Comparison of ENCODE assay signal across 19 cellular contexts in the genomic region with DNA sequence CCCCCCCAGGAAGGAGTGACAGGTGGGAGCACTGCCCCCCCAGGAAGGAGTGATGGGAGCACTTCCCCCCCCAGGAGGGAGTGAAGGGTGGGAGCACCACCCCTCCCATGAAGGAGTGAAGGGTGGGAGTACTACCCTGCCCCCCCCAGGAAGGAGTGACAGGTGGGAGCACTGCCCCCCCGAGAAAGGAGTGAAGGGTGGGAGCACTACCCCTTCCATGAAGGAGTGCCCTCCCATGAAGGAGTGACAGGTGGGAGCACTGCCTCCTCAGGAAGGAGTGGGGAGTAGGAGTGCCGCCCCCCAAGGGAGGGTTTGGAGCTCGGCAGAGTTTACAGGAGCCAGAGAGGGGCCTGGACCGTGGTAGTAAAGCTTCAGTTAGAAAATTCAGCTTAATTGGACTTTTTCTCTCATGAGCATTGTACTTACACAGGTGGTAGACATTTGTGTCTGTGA.
DNase-seq lines count a peak whose midpoint lies in the region; ATAC-seq, FAIRE-seq and TF ChIP-seq lines count a peak whose summit lies in the region.
"Had no signal": no experiment of that assay in that cellular context is flagged by ENCODE, and none has a peak within 500 bp of the region (broad histone marks: within the 10 kb centered on the region; RNA-seq: fewer than 3 reads in every experiment).

No MANE protein-coding gene starts in this region.

- H3K9ac ChIP-seq in GM12878 (ENCODE audit: control insufficient read depth, insufficient read depth, low read length), result no peak overlapping the region
- H3K9ac ChIP-seq: GM23248 had no signal

- no TSS peak for BruUV-seq in GM12878 (replicated peaks; lab: Mats Ljungman, UMichigan)

- 37% methylated on average over 4 of the region's 4 CpGs for WGBS in GM12878 (ENCODE audit: insufficient coverage, insufficient replicate concordance, low lambda C conversion rate, missing lambda C conversion rate)

- DNase-seq in D341Med (ENCODE audit: low spot score), result peak; percentile 18
- peak; percentile 6 for DNase-seq in GM13976 (ENCODE audit: low spot score)
- DNase-seq in GM12878 (ENCODE audit: low read depth, low spot score), result no peak
- peak; percentile 17 for DNase-seq in posterior vena cava (ENCODE audit: low spot score)
- DNase-seq in activated CD4-positive, alpha-beta T cell treated with anti-CD3 and anti-CD28 coated beads, Interleukin-2, amount 50 U/mL, for 48 hours, result no peak
- no peak for DNase-seq in stimulated activated naive CD4-positive, alpha-beta T cell (lab: John Stamatoyannopoulos, UW)
- DNase-seq: BE2C; CD8-positive, alpha-beta T cell; COR-L47; DND-41; GDM1; GM23248; KBM-7 had no signal

- intact Hi-C loops in GM12878 (cut with micrococcal nuclease; ENCODE audit: unreplicated experiment), result loop anchor here (10.0 kb wide), 1 partner anchor 63 kb away; no protein-coding TSS in a partner anchor
- intact Hi-C loops in posterior vena cava (cut with DNase I), result no loop called here

- H3K4me3 ChIP-seq in GM12878, result no peak overlapping the region
- H3K4me3 ChIP-seq: A549, GM23248 had no signal

- no peak overlapping the region for H3K4me2 ChIP-seq in GM12878 (ENCODE audit: control insufficient read depth, insufficient read depth)
- H3K4me2 ChIP-seq: A549 had no signal

- no peak overlapping the region for H2AFZ ChIP-seq in GM12878 (ENCODE audit: control insufficient read depth, low read depth, low read length)
- H2AFZ ChIP-seq: GM23248 had no signal

- RAD21 ChIA-PET in GM12878 (lab: Charles Lee; ENCODE audit: unreplicated experiment), result interaction anchor here (1.1 kb wide), 1 partner anchor 305 kb away, joined by 3 read pairs; no protein-coding TSS in a partner anchor

- CTCF ChIA-PET in GM12878 (lab: Yijun Ruan, JAX), result interaction anchor here (1.2 kb wide), 1 partner anchor 24 kb away, joined by 3 read pairs; no protein-coding TSS in a partner anchor

- no peak for TF ChIP-seq CTCF in GM13976 (IDR thresholded peaks at IDR 0.05; ENCODE audit: borderline replicate concordance, control extremely low read depth, extremely low read depth, insufficient read depth, missing control alignments)
- no peak for TF ChIP-seq CTCF in GM12878 (IDR thresholded peaks at IDR 0.05 in 2 of 3, conservative IDR thresholded peaks at IDR 0.05 in 1 of 3; ENCODE audit: control insufficient read depth in 2 of 3, extremely low read depth in 1 of 3, insufficient read depth in 1 of 3, low read depth in 3 of 3, low read length in 3 of 3)

- H3K79me2 ChIP-seq in GM12878 (ENCODE audit: control insufficient read depth, insufficient read depth, low read length), result no peaks in the 10 kb centered on the region

- SMC1A ChIA-PET in GM12878 (lab: Charles Lee; ENCODE audit: uncharacterized antibody, unreplicated experiment), result no interaction called here

- no peak for TF ChIP-seq EP300 in GM12878 (IDR thresholded peaks at IDR 0.05; ENCODE audit: borderline replicate concordance in 1 of 2, control insufficient read depth in 1 of 2, low read depth in 2 of 2, low read length in 2 of 2)

- POLR2A ChIA-PET in GM12878 (lab: Charles Lee), result no interaction called here

- no peaks in the 10 kb centered on the region for H3K9me3 ChIP-seq in GM12878 (replicated peaks; ENCODE audit: control insufficient read depth, insufficient read depth, low read length)
- H3K9me3 ChIP-seq: A549, BE2C had no signal

- no peak for TF ChIP-seq POLR2A in GM12878 (IDR thresholded peaks at IDR 0.05; ENCODE audit: low read depth, low read length)

- TF ChIP-seq RAD21 in GM12878 (IDR thresholded peaks at IDR 0.05; ENCODE audit: insufficient read depth, low read depth, low read length), result no peak

- in situ Hi-C loops in GM13976 (cut with MboI; ENCODE audit: low sequenced_read_pairs, unreplicated experiment) (no loop called here), GM12878 (cut with MboI) (no loop called here)

- H3K27me3 ChIP-seq in GM12878 (replicated peaks in 1 of 2; ENCODE audit: control insufficient read depth in 2 of 2, insufficient read depth in 2 of 2, low read length in 1 of 2), result no peaks in the 10 kb centered on the region
- H3K27me3 ChIP-seq: BE2C had no signal

- H3K36me3 ChIP-seq in GM12878 (ENCODE audit: control insufficient read depth in 2 of 2, insufficient read depth in 2 of 2, low read length in 1 of 2), result no peaks in the 10 kb centered on the region
- H3K36me3 ChIP-seq: BE2C had no signal

- H4K20me1 ChIP-seq in GM12878 (ENCODE audit: control insufficient read depth, insufficient read depth), result no peaks in the 10 kb centered on the region

- H3K4me1 ChIP-seq in GM12878 (ENCODE audit: control insufficient read depth, insufficient read depth, low read length), result no peaks in the 10 kb centered on the region
- H3K4me1 ChIP-seq: BE2C had no signal

- ATAC-seq in GM12878, result no peak
- ATAC-seq in HG03196 (IDR thresholded peaks at IDR 0.05; ENCODE audit: unreplicated experiment), result no peak
- ATAC-seq: A549; CD8-positive, alpha-beta T cell had no signal

- FAIRE-seq in GM12878 (lab: Jason Lieb, UNC), result no peak
- FAIRE-seq: A549, GM18507, H54 had no signal

- H3K27ac ChIP-seq in GM12878 (ENCODE audit: control insufficient read depth, insufficient read depth), result no peak overlapping the region
- H3K27ac ChIP-seq: A549, C4-2B, GM23248, HL-60 had no signal

TF ChIP-seq in GM12878, 131 proteins besides CTCF, POLR2A, EP300 and RAD21:
- TF ChIP-seq, protein P1, sequence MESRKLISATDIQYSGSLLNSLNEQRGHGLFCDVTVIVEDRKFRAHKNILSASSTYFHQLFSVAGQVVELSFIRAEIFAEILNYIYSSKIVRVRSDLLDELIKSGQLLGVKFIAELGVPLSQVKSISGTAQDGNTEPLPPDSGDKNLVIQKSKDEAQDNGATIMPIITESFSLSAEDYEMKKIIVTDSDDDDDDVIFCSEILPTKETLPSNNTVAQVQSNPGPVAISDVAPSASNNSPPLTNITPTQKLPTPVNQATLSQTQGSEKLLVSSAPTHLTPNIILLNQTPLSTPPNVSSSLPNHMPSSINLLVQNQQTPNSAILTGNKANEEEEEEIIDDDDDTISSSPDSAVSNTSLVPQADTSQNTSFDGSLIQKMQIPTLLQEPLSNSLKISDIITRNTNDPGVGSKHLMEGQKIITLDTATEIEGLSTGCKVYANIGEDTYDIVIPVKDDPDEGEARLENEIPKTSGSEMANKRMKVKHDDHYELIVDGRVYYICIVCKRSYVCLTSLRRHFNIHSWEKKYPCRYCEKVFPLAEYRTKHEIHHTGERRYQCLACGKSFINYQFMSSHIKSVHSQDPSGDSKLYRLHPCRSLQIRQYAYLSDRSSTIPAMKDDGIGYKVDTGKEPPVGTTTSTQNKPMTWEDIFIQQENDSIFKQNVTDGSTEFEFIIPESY (IDR thresholded peaks at IDR 0.05), result no peak
- 0 out of 2 replicates have a peak, but pooled peaks have one; percentile 17 for TF ChIP-seq NFXL1 (IDR thresholded peaks at IDR 0.05; ENCODE audit: borderline replicate concordance)

Comparison
In these comparisons a context has a peak if more than half of its experiments do, and no peak if none do; other contexts are left out.
1. DNase-seq: peak in D341Med (single experiment), GM13976 (single experiment) and posterior vena cava (single experiment); none in GM12878 (single experiment), activated CD4-positive, alpha-beta T cell treated with anti-CD3 and anti-CD28 coated beads, Interleukin-2, amount 50 U/mL, for 48 hours (0 of 2) and stimulated activated naive CD4-positive, alpha-beta T cell (0 of 6).